In genomic region chrX:46209037-46209436, GRCh38 we compare ENCODE assay signal across 15 cellular contexts.
"Had no signal": no experiment of that assay in that cellular context is flagged by ENCODE, and none has a peak within 500 bp of the region (broad histone marks: within the 10 kb centered on the region; RNA-seq: fewer than 3 reads in every experiment).

No MANE protein-coding gene starts in this region.

- H3K27ac ChIP-seq: adrenal gland, body of pancreas had no signal

- DNase-seq: activated CD4-positive, alpha-beta T cell treated with anti-CD3 and anti-CD28 coated beads for 48 hours; activated CD8-positive, alpha-beta memory T cell treated with anti-CD3 and anti-CD28 coated beads, Interleukin-2, amount 50 U/mL, for 48 hours; activated CD8-positive, alpha-beta T cell treated with anti-CD3 and anti-CD28 coated beads, Interleukin-2, amount 10 ng/mL, durations not matched to agents 7 days and 5 days; activated naive CD4-positive, alpha-beta T cell treated with Interleukin-2 at 50 U/mL for 16 hours; adrenal gland; body of pancreas; endodermal cell; glutamatergic neuron; immature natural killer cell; left cardiac atrium; naive thymus-derived CD8-positive, alpha-beta T cell; right cardiac atrium; stimulated activated CD4-positive, alpha-beta T cell treated with anti-CD3 and anti-CD28 coated beads, Interleukin-1b, Interleukin-23, amount 100 ng/mL, for 48 hours; stimulated activated naive CD4-positive, alpha-beta T cell had no signal

- ATAC-seq: activated CD8-positive, alpha-beta T cell treated with anti-CD3 and anti-CD28 coated beads, Interleukin-2, amount 10 ng/mL, durations not matched to agents 7 days and 5 days; body of pancreas; left cardiac atrium; naive thymus-derived CD8-positive, alpha-beta T cell; right cardiac atrium had no signal

- H3K36me3 ChIP-seq: adrenal gland had no signal

- H3K4me1 ChIP-seq: adrenal gland, body of pancreas had no signal

- H3K4me3 ChIP-seq: adrenal gland, body of pancreas, lung had no signal

- H3K9me3 ChIP-seq: adrenal gland, body of pancreas had no signal

- H3K27me3 ChIP-seq: body of pancreas had no signal
